1 cellular context compared by ENCODE assay signal in genomic region chr1:26500488-26501175, GRCh38.
A peak's percentile ranks its signal among the peaks of the same experiment; 100 is the strongest.
TF ChIP-seq lines count a peak whose summit lies in the region.

No MANE protein-coding gene starts in this region.

TF ChIP-seq in K562, 482 proteins besides CTCF, POLR2A, EP300 and RAD21 (continued from another document and continues in another):
- TF ChIP-seq RBM22 (IDR thresholded peaks at IDR 0.05; ENCODE audit: low read depth, low read length, poor library complexity, severe bottlenecking) (peak; percentile 46), BCLAF1 (IDR thresholded peaks at IDR 0.05; ENCODE audit: borderline replicate concordance in 1 of 2, control insufficient read depth in 1 of 2, low read depth in 2 of 2, low read length in 1 of 2) (0 out of 4 replicates have a peak, but pooled peaks of 1 of the 2 experiments have one; percentile 49), CEBPZ (IDR thresholded peaks at IDR 0.05; ENCODE audit: borderline replicate concordance, low read depth, low read length) (no peak), ZNF507 (tag; conservative IDR thresholded peaks at IDR 0.05) (no peak), KAT7 (CRISPR knock-in tag; IDR thresholded peaks at IDR 0.05; ENCODE audit: borderline replicate concordance) (peak; percentile 89), FOXK1 (CRISPR knock-in tag; IDR thresholded peaks at IDR 0.05; ENCODE audit: borderline replicate concordance) (0 out of 2 replicates have a peak, but pooled peaks have one; percentile 72), HMG20A (CRISPR knock-in tag; conservative IDR thresholded peaks at IDR 0.05) (no peak), SFPQ (IDR thresholded peaks at IDR 0.05; ENCODE audit: low read depth, low read length) (no peak), NFRKB (IDR thresholded peaks at IDR 0.05; ENCODE audit: low read depth) (peak; percentile 35; the same call in 1 of the 2 replicates), HDGF (IDR thresholded peaks at IDR 0.05) (0 out of 2 replicates have a peak, but pooled peaks have one; percentile 46), ZNF232 (CRISPR knock-in tag; IDR thresholded peaks at IDR 0.05) (0 out of 2 replicates have a peak, but pooled peaks have one; percentile 17), MTA1 (IDR thresholded peaks at IDR 0.05; ENCODE audit: borderline replicate concordance) (0 out of 2 replicates have a peak, but pooled peaks have one; percentile 49), TGIF2 (CRISPR knock-in tag; IDR thresholded peaks at IDR 0.05) (peak; percentile 87), ILF3 (IDR thresholded peaks at IDR 0.05; ENCODE audit: borderline replicate concordance) (peak; percentile 78; the same call in 1 of the 2 replicates), LARP7 (IDR thresholded peaks at IDR 0.05) (peak; percentile 40; the same call in 1 of the 2 replicates), ZNF12 (CRISPR knock-in tag; IDR thresholded peaks at IDR 0.05) (peak; percentile 80), MYNN (IDR thresholded peaks at IDR 0.05) (0 out of 2 replicates have a peak, but pooled peaks have one; percentile 15), MYNN (CRISPR knock-in tag; IDR thresholded peaks at IDR 0.05) (no peak), PHB (CRISPR knock-in tag; IDR thresholded peaks at IDR 0.05) (0 out of 2 replicates have a peak, but pooled peaks have one; percentile 72), SMARCE1 (IDR thresholded peaks at IDR 0.05) (no peak), AFF1 (IDR thresholded peaks at IDR 0.05; ENCODE audit: low read depth in 1 of 2, partially characterized antibody in 2 of 2) (no peak), CREB5 (CRISPR knock-in tag; IDR thresholded peaks at IDR 0.05) (no peak), ZNF592 (IDR thresholded peaks at IDR 0.05) (peak; percentile 23; the same call in 1 of the 2 replicates), USF1 (CRISPR knock-in tag; IDR thresholded peaks at IDR 0.05) (peak; percentile 93), ZNF124 (CRISPR knock-in tag; IDR thresholded peaks at IDR 0.05) (peak; percentile 85; the same call in 1 of the 2 replicates), CREM (IDR thresholded peaks at IDR 0.05; ENCODE audit: low read depth) (peak; percentile 53), HMGXB4 (CRISPR knock-in tag; IDR thresholded peaks at IDR 0.05) (peak; percentile 88), LEF1 (IDR thresholded peaks at IDR 0.05) (peak; percentile 58; the same call in 1 of the 2 replicates), SMARCB1 (IDR thresholded peaks at IDR 0.05; ENCODE audit: insufficient read length, low read depth) (no peak), PHTF2 (CRISPR knock-in tag; IDR thresholded peaks at IDR 0.05) (no peak), ID3 (CRISPR knock-in tag; IDR thresholded peaks at IDR 0.05) (no peak), ID3 (tag; IDR thresholded peaks at IDR 0.05) (peak; percentile 77), L3MBTL2 (IDR thresholded peaks at IDR 0.05) (peak; percentile 96), BRD4 (IDR thresholded peaks at IDR 0.05) (peak; percentile 66; the same call in 1 of the 2 replicates), MLX (CRISPR knock-in tag; conservative IDR thresholded peaks at IDR 0.05) (peak in 1 of 2 experiments; percentile 77; a peak in 1 of 4 replicates)
